In the genomic region with DNA sequence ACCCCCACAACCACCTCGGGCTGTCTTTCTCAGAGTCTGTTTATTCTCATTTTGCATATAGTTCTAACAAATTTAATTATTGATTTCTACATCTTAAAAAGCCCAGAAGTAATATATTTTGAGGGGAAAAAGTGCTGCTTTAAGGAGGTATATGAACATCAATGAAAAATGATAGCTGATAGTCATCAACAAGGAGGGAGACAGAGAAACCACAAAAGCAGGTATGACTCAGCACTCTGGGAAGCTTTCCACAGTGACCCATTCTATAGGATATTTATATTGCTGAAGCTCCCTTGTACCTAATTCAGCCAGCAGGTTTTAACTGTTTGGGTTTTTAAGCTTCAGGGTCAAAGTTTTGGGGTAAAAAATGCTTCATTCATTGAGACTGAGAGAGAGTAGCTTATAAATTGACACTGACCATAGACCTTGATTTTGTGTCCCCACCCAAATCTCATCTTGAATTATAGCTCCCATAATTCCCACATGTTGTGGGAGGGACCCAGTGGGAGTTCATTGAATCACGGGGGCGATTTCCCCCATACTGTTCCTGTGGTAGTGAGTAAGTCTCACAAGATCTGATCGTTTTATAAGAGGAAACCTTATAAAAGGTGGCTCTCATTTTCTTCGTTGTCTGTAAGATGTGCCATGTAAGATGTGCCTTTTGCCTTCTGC, we compare ENCODE assay signal across 9 cellular contexts. TPM values are rescaled to one million over a fixed set of nuclear protein-coding genes. Genes with fewer than 3 reads are reported as not detected.
DNase-seq lines count a peak whose midpoint lies in the region; ATAC-seq and TF ChIP-seq lines count a peak whose summit lies in the region.
"Had no signal": no experiment of that assay in that cellular context is flagged by ENCODE, and none has a peak within 500 bp of the region (broad histone marks: within the 10 kb centered on the region; RNA-seq: fewer than 3 reads in every experiment).

No MANE protein-coding gene starts in this region.

- TF ChIP-seq CTCF in upper lobe of right lung (IDR thresholded peaks at IDR 0.05) (no peak), mucosa of descending colon (IDR thresholded peaks at IDR 0.05) (no peak)

- H3K4ac ChIP-seq in mesenchymal stem cell (ENCODE audit: low read depth in 1 of 2, low read length in 2 of 2) = no peak overlapping the region

- peaks cover 16% of the 10 kb centered on the region for H3K9me3 ChIP-seq in mesenchymal stem cell (ENCODE audit: control insufficient read depth, low read length)
- H3K9me3 ChIP-seq in upper lobe of right lung = no peaks in the 10 kb centered on the region
- H3K9me3 ChIP-seq in mucosa of descending colon = no peaks in the 10 kb centered on the region

- no peak overlapping the region for H2AFZ ChIP-seq in mesenchymal stem cell (ENCODE audit: low read depth, low read length)

- H3K18ac ChIP-seq in mesenchymal stem cell (ENCODE audit: low read depth in 1 of 2, low read length in 2 of 2) = no peak overlapping the region

- H4K91ac ChIP-seq in mesenchymal stem cell (ENCODE audit: low read length) = no peak overlapping the region

- peak overlapping the region; percentile 3 for H2AK5ac ChIP-seq in mesenchymal stem cell (ENCODE audit: low read length, severe bottlenecking)

- no peak overlapping the region for H2BK12ac ChIP-seq in mesenchymal stem cell (ENCODE audit: low read length in 2 of 2)

- ATAC-seq in upper lobe of right lung (no peak), mucosa of descending colon (no peak)
- ATAC-seq: left ventricle myocardium superior had no signal

- H3K36me3 ChIP-seq in mesenchymal stem cell (ENCODE audit: control insufficient read depth in 1 of 2, insufficient read depth in 2 of 2, low read depth in 1 of 2, low read length in 2 of 2) = peaks cover 24 to 55% of the 10 kb centered on the region in 2 experiments
- peaks cover 14% of the 10 kb centered on the region for H3K36me3 ChIP-seq in upper lobe of right lung
- no peaks in the 10 kb centered on the region for H3K36me3 ChIP-seq in mucosa of descending colon (ENCODE audit: low read depth)

- H3K14ac ChIP-seq in mesenchymal stem cell (ENCODE audit: low read length in 2 of 2) = no peak overlapping the region

- H3K27me3 ChIP-seq in mesenchymal stem cell (ENCODE audit: control insufficient read depth in 1 of 2, insufficient read depth in 1 of 2, low read length in 2 of 2) = no peaks in the 10 kb centered on the region
- H3K27me3 ChIP-seq in upper lobe of right lung = no peaks in the 10 kb centered on the region

- H2BK120ac ChIP-seq in mesenchymal stem cell (ENCODE audit: low read depth, low read length) = no peak overlapping the region

- H3K4me2 ChIP-seq in mesenchymal stem cell (ENCODE audit: low read length, poor library complexity, severe bottlenecking) = no peak overlapping the region

- no peak overlapping the region for H4K8ac ChIP-seq in mesenchymal stem cell (ENCODE audit: low read length)

- peaks cover 22% of the 10 kb centered on the region for H3K4me1 ChIP-seq in mesenchymal stem cell (ENCODE audit: control insufficient read depth, insufficient read depth, low read depth, low read length)
- no peaks in the 10 kb centered on the region for H3K4me1 ChIP-seq in upper lobe of right lung
- H3K4me1 ChIP-seq in mucosa of descending colon (ENCODE audit: low read depth) = peaks cover 17% of the 10 kb centered on the region

- no peak overlapping the region for H2BK15ac ChIP-seq in mesenchymal stem cell (ENCODE audit: low read depth, poor library complexity, severe bottlenecking)

- peaks cover 49% of the 10 kb centered on the region for H3K79me1 ChIP-seq in mesenchymal stem cell (replicated peaks; ENCODE audit: low read length, poor library complexity, severe bottlenecking)

- H2BK5ac ChIP-seq in mesenchymal stem cell (ENCODE audit: low read depth, low read length, poor library complexity, severe bottlenecking) = no peak overlapping the region

- WGBS in mesenchymal stem cell = 90% methylated on average over 2 of the region's 5 CpGs

- peak overlapping the region; percentile 65 for H3K27ac ChIP-seq in mesenchymal stem cell (ENCODE audit: low read length, poor library complexity, severe bottlenecking)
- H3K27ac ChIP-seq in upper lobe of right lung = no peak overlapping the region

- DNase-seq in GDM1 (lab: John Stamatoyannopoulos, UW) = peak; percentile 14
- peak; percentile 85 for DNase-seq in M059J (ENCODE audit: low read depth)
- peak; percentile 12 for DNase-seq in amniotic stem cell (lab: John Stamatoyannopoulos, UW)
- DNase-seq in mesenchymal stem cell = peak; percentile 77
- DNase-seq in upper lobe of right lung = no peak
- DNase-seq in stimulated activated CD4-positive, alpha-beta T cell treated with anti-CD3 and anti-CD28 coated beads, Interleukin-12 subunit alpha, Interleukin-12 subunit beta, amount 100 ng/mL, for 4 hours = no peak
- DNase-seq in DMS79 (lab: John Stamatoyannopoulos, UW) = no peak
- no peak for DNase-seq in mucosa of descending colon
- DNase-seq: left ventricle myocardium superior had no signal

- H3K9ac ChIP-seq in mesenchymal stem cell (ENCODE audit: low read length) = no peak overlapping the region

- H3K23ac ChIP-seq in mesenchymal stem cell (ENCODE audit: low read length in 2 of 2) = no peak overlapping the region

- no peak overlapping the region for H3K4me3 ChIP-seq in mesenchymal stem cell (ENCODE audit: insufficient read depth in 1 of 2, low read depth in 1 of 2, low read length in 2 of 2)
- H3K4me3 ChIP-seq in upper lobe of right lung = no peak overlapping the region
- no peak overlapping the region for H3K4me3 ChIP-seq in mucosa of descending colon

- intact Hi-C loops in upper lobe of right lung (cut with DNase I) = no loop called here
- intact Hi-C loops in mucosa of descending colon (cut with DNase I, micrococcal nuclease) = no loop called here

RNA-seq across cellular contexts. Expression of a gene that starts 27.4 kb away (rescaled TPM):
- 14.3 and 24.5 TPM in 2 replicates for total RNA-seq in M059J (2014; rRNA removed; shearing (Covaris generic))
- polyA plus RNA-seq in mesenchymal stem cell (2013, experiment 1 of 2) = 13.3 TPM
- polyA plus RNA-seq in mesenchymal stem cell (2013, experiment 2 of 2) = 13.8 TPM
- total RNA-seq in upper lobe of right lung (10.4 TPM), mucosa of descending colon (10 to 100 TPM; 15.6 to 21.7 (median 17.9) TPM)

Comparison
In these comparisons a context has a peak if more than half of its experiments do, and no peak if none do; other contexts are left out.
1. DNase-seq: peak in GDM1 (single experiment), M059J (single experiment), amniotic stem cell (single experiment) and mesenchymal stem cell (single experiment); none in upper lobe of right lung (single experiment), stimulated activated CD4-positive, alpha-beta T cell treated with anti-CD3 and anti-CD28 coated beads, Interleukin-12 subunit alpha, Interleukin-12 subunit beta, amount 100 ng/mL, for 4 hours (single experiment), DMS79 (single experiment) and mucosa of descending colon (0 of 3).